8 cellular contexts compared by ENCODE assay signal in the genomic region with DNA sequence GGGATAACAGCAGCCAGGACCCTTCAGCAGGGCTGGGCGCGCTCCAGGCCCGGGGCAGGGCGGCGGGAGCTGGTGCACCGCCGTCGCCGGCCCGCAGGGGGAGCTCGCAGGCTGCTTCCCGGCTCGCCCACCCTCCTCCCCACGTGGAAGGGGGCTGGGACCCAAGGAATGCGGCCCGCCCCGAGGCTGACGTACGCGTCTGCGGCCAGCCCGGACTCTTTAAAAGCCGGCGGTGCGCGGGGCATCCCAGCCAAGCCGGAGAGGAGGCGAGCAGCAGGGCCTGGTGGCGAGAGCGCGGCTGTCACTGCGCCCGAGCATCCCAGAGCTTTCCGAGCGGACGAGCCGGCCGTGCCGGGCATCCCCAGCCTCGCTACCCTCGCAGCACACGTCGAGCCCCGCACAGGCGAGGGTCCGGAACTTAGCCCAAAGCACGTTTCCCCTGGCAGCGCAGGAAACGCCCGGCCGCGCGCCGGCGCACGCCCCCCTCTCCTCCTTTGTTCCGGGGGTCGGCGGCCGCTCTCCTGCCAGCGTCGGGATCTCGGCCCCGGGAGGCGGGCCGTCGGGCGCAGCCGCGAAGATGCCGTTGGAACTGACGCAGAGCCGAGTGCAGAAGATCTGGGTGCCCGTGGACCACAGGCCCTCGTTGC. TPM values are rescaled to one million over a fixed set of nuclear protein-coding genes. Genes with fewer than 3 reads are reported as not detected.
DNase-seq lines count a peak whose midpoint lies in the region; TF ChIP-seq lines count a peak whose summit lies in the region.

Gene PFKFB3 (plus strand): TSS at position 249 of the 647 bp plus-strand sequence. CDS start 329 bp downstream, at position 578.

- peak; percentile 99 for TF ChIP-seq POLR2A in prostate gland (IDR thresholded peaks at IDR 0.05)

- H3K27ac ChIP-seq in left ventricle myocardium inferior (replicated peaks) (peak within 1 kb of the TSS; percentile 98), prostate gland (peak within 1 kb of the TSS; percentile 86 to 90)

- 1% methylated on average over 43 of the region's 75 CpGs for WGBS in prostate gland

- H3K4me3 ChIP-seq in left ventricle myocardium inferior: peak within 1 kb of the TSS; percentile 94
- peak within 1 kb of the TSS; percentile 71 to 77 for H3K4me3 ChIP-seq in prostate gland

- H3K4me1 ChIP-seq in left ventricle myocardium inferior: peaks cover 58% of the 10 kb centered on the region
- H3K4me1 ChIP-seq in prostate gland (replicated peaks): peaks cover 13% of the 10 kb centered on the region

- TF ChIP-seq CTCF in GM10266 (IDR thresholded peaks at IDR 0.05; ENCODE audit: control insufficient read depth, insufficient read depth, low read depth, missing control alignments): peak; percentile 98
- peak; percentile 99 for TF ChIP-seq CTCF in left ventricle myocardium inferior (IDR thresholded peaks at IDR 0.05; ENCODE audit: borderline replicate concordance)
- TF ChIP-seq CTCF in prostate gland (IDR thresholded peaks at IDR 0.05): peak; percentile 96 to 100 (median 99)

- intact Hi-C loops in left ventricle myocardium inferior (cut with micrococcal nuclease) (loop anchor here (10.0 kb wide), 1 partner anchor 98 kb away; no protein-coding TSS in a partner anchor), prostate gland (cut with DNase I) (loop anchor here (2.0 to 5.0 kb wide), 4 partner anchors 41 to 198 kb away; no protein-coding TSS in a partner anchor)

- H3K36me3 ChIP-seq in left ventricle myocardium inferior: no peaks in the 10 kb centered on the region
- H3K36me3 ChIP-seq in prostate gland: no peaks in the 10 kb centered on the region

- H3K27me3 ChIP-seq in left ventricle myocardium inferior (ENCODE audit: low read depth) (no peaks in the 10 kb centered on the region), prostate gland (replicated peaks; ENCODE audit: insufficient read depth) (no peaks in the 10 kb centered on the region)

- H3K9me3 ChIP-seq in left ventricle myocardium inferior (replicated peaks): no peaks in the 10 kb centered on the region
- no peaks in the 10 kb centered on the region for H3K9me3 ChIP-seq in prostate gland

- DNase-seq in GM10266 (ENCODE audit: extremely low spot score) (peak; percentile 100), H4 (ENCODE audit: low spot score) (peak; percentile 80), LoVo (ENCODE audit: low spot score) (peak; percentile 94), T-helper 1 cell (peak; percentile 81 to 88 (median 86)), amniotic epithelial cell (ENCODE audit: low read depth) (peak; percentile 85), left ventricle myocardium inferior (peak; percentile 97), prostate gland (ENCODE audit: low spot score) (peak; percentile 95), ureter (ENCODE audit: low spot score) (peak; percentile 96)

RNA-seq across cellular contexts. Expression of gene PFKFB3, which starts in this region (rescaled TPM):
- 11.3 and 12.4 TPM in 2 replicates for total RNA-seq in H4 (2014; rRNA removed; shearing (Covaris generic))
- total RNA-seq in left ventricle myocardium inferior (14.1 TPM), prostate gland (10 to 100 TPM; 24.3 to 52.7 TPM), ureter (62.2 TPM)

Comparison
In these comparisons a context has a peak if more than half of its experiments do, and no peak if none do; other contexts are left out.
1. Peak in every context shown above with its lines: DNase-seq, H3K4me3 ChIP-seq and H3K27ac ChIP-seq.